Comparison of ENCODE assay signal across 8 cellular contexts in the genomic region with DNA sequence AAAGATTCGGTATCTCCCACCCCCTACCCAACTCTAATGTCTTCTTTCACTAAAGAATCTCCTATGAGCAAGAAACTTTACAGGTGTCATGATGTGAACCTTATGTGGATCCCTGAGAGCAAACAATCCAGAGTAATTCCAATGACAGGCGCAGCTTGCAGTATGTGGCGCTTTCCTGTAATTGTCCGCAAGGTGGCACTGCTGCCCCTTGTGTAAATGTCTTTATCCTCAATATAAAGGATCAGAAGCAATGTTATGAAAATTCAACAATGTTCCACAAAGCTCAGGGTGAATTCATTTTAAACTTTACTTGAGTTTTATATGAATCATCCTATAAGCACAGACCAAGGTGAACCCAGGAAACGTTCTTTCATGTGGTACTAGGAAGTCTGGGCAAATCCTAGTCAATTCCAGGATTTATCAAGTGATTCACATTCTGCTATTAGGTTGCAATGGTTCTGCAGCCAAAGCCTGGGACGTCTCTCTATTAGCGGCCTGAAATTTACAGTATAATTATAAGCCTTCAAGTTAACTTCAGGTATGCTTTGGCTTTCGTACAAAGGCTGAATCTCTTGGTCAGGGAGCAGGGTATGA.
DNase-seq lines count a peak whose midpoint lies in the region; ATAC-seq and TF ChIP-seq lines count a peak whose summit lies in the region.

No MANE protein-coding gene starts in this region.

- H3K27me3 ChIP-seq in WERI-Rb-1 (ENCODE audit: insufficient read depth, low read depth, severe bottlenecking) (no peaks in the 10 kb centered on the region), breast epithelium (no peaks in the 10 kb centered on the region)

- no peak for TF ChIP-seq POLR2A in breast epithelium (IDR thresholded peaks at IDR 0.05)

- H3K9me3 ChIP-seq in WERI-Rb-1 (ENCODE audit: severe bottlenecking) (no peaks in the 10 kb centered on the region), breast epithelium (no peaks in the 10 kb centered on the region)

- no peaks in the 10 kb centered on the region for H3K36me3 ChIP-seq in WERI-Rb-1
- H3K36me3 ChIP-seq in breast epithelium: no peaks in the 10 kb centered on the region

- peak; percentile 70 for TF ChIP-seq CTCF in WERI-Rb-1 (IDR thresholded peaks at IDR 0.05; ENCODE audit: low read depth, low read length)
- peak; percentile 48 to 72 (median 72) for TF ChIP-seq CTCF in breast epithelium (IDR thresholded peaks at IDR 0.05)

- no peak overlapping the region for H3K27ac ChIP-seq in WERI-Rb-1
- H3K27ac ChIP-seq in breast epithelium: no peak overlapping the region

- no peaks in the 10 kb centered on the region for H3K4me1 ChIP-seq in breast epithelium

- ATAC-seq in HG02759 (IDR thresholded peaks at IDR 0.05; ENCODE audit: unreplicated experiment): peak; percentile 41

- intact Hi-C loops in breast epithelium (cut with DNase I; ENCODE audit: low total_unique reads): no loop called here

- DNase-seq in GM04503 (ENCODE audit: low read depth) (peak; percentile 14), NCI-H2081 (lab: John Stamatoyannopoulos, UW) (peak; percentile 63 to 71), WERI-Rb-1 (peak; percentile 73), breast epithelium (ENCODE audit: low spot score in 2 of 2) (peak; percentile 62 to 73), inferior parietal cortex (ENCODE audit: extremely low spot score) (peak; percentile 94), GM19240 (ENCODE audit: insufficient read length, low spot score) (no peak)
- peak; percentile 40 to 53 for DNase-seq in stimulated activated CD4-positive, alpha-beta T cell treated with anti-CD3 and anti-CD28 coated beads, Interleukin-15, amount 100 ng/mL, for 48 hours (ENCODE audit: low read depth in 2 of 2)

- H3K4me3 ChIP-seq in WERI-Rb-1 (ENCODE audit: low read depth, low read length): no peak overlapping the region
- no peak overlapping the region for H3K4me3 ChIP-seq in breast epithelium
